Comparison of ENCODE assay signal across 9 cellular contexts in the genomic region with DNA sequence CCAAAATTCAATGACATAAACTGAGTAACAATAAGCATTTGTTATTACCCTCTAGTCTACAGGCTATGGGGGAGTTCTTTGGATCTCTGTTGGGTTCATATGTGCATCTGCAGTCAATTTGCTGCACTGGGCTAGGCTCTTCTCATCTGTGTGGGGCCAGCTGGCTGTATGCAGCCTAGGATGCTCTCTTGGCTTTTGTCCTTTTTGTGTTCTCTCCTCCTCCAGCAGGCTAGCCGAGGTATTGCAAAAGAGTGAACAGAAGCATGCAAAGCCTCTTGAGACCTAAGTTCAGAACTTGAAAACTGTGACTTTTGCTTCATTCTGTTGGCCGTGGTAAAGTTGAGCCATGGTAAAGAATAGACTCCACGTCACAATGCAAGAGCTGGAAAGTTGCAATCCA.
DNase-seq lines count a peak whose midpoint lies in the region; ATAC-seq and TF ChIP-seq lines count a peak whose summit lies in the region.
"Had no signal": no experiment of that assay in that cellular context is flagged by ENCODE, and none has a peak within 500 bp of the region (broad histone marks: within the 10 kb centered on the region; RNA-seq: fewer than 3 reads in every experiment).

No MANE protein-coding gene starts in this region.

- intact Hi-C loops in colonic mucosa (cut with DNase I) (loop anchor here (10.0 kb wide), 1 partner anchor 383 kb away; no protein-coding TSS in a partner anchor), CD14-positive monocyte (cut with micrococcal nuclease) (no loop called here)

- ATAC-seq in HG03469 (IDR thresholded peaks at IDR 0.05; ENCODE audit: unreplicated experiment) = no peak

- TF ChIP-seq EP300 in suprapubic skin (IDR thresholded peaks at IDR 0.05) = no peak

- DNase-seq in AG09319 (ENCODE audit: extremely low read depth, low read depth) (no peak), GM10248 (ENCODE audit: extremely low spot score) (peak; percentile 22), NCI-H69 (lab: John Stamatoyannopoulos, UW) (peak; percentile 71), colonic mucosa (peak; percentile 19), osteocyte (ENCODE audit: extremely low spot score, unreplicated experiment) (no peak), suprapubic skin (ENCODE audit: low spot score in 2 of 2) (no peak), CD14-positive monocyte (ENCODE audit: low spot score) (no peak)

- H3K27me3 Mint-ChIP-seq in osteocyte (ENCODE audit: unreplicated experiment) = no peaks in the 10 kb centered on the region
- H3K27me3 Mint-ChIP-seq in CD14-positive monocyte (ENCODE audit: low read depth in 3 of 3) = peaks cover 0 to 3% (median 0%) of the 10 kb centered on the region in 3 donors
- H3K27me3 Mint-ChIP-seq: IgD-negative memory B cell had no signal

- H3K4me3 ChIP-seq in colonic mucosa = no peak overlapping the region
- no peak overlapping the region for H3K4me3 ChIP-seq in suprapubic skin

- no peaks in the 10 kb centered on the region for H3K36me3 Mint-ChIP-seq in osteocyte (ENCODE audit: unreplicated experiment)
- H3K36me3 Mint-ChIP-seq in CD14-positive monocyte = peaks cover 3% of the 10 kb centered on the region in 2 donors

- H3K9me3 Mint-ChIP-seq in osteocyte (ENCODE audit: unreplicated experiment) (no peaks in the 10 kb centered on the region), CD14-positive monocyte (peaks cover 0 to 2% (median 0%) of the 10 kb centered on the region in 7 donors)
- H3K9me3 Mint-ChIP-seq: IgD-negative memory B cell had no signal

- H3K36me3 ChIP-seq in colonic mucosa = no peaks in the 10 kb centered on the region
- no peaks in the 10 kb centered on the region for H3K36me3 ChIP-seq in suprapubic skin

- H3K9me3 ChIP-seq in colonic mucosa (no peaks in the 10 kb centered on the region), suprapubic skin (no peaks in the 10 kb centered on the region)

- 62% methylated on average over 3 of the region's 3 CpGs for WGBS in suprapubic skin

- no peak for TF ChIP-seq POLR2A in suprapubic skin (IDR thresholded peaks at IDR 0.05)

- no peak overlapping the region for H3K9ac ChIP-seq in colonic mucosa (ENCODE audit: low read depth in 2 of 2, low read length in 2 of 2)

- H3K27ac ChIP-seq in colonic mucosa = no peak overlapping the region
- no peak overlapping the region for H3K27ac ChIP-seq in suprapubic skin

- H3K4me3 Mint-ChIP-seq in osteocyte (ENCODE audit: unreplicated experiment) (no peak overlapping the region), CD14-positive monocyte (no peak overlapping the region)
- H3K4me3 Mint-ChIP-seq: IgD-negative memory B cell had no signal

- CTCF ChIA-PET in GM10248 (lab: Yijun Ruan, JAX) = interaction anchor here (0.7 to 1.9 kb wide), 5 partner anchors 9 to 452 kb away, joined by 3 to 6 read pairs (median 4); a partner anchor contains a TSS

- TF ChIP-seq CTCF in AG09319 (IDR thresholded peaks at IDR 0.05; ENCODE audit: low read depth, low read length) (peak; percentile 53), GM10248 (IDR thresholded peaks at IDR 0.05; ENCODE audit: control extremely low read depth, extremely low read depth, low read depth, missing control alignments) (peak; percentile 37), colonic mucosa (IDR thresholded peaks at IDR 0.05) (no peak), osteocyte (IDR thresholded peaks at IDR 0.05) (peak; percentile 56), suprapubic skin (IDR thresholded peaks at IDR 0.05) (peak in 1 of 2 donors; percentile 41), CD14-positive monocyte (IDR thresholded peaks at IDR 0.05) (no peak)

- POLR2A ChIA-PET in GM10248 (lab: Yijun Ruan, JAX) = no interaction called here

- H3K27me3 ChIP-seq in colonic mucosa = no peaks in the 10 kb centered on the region
- H3K27me3 ChIP-seq in suprapubic skin = no peaks in the 10 kb centered on the region

- H3K27ac Mint-ChIP-seq in osteocyte (ENCODE audit: unreplicated experiment) (no peak overlapping the region), CD14-positive monocyte (no peak overlapping the region)
- H3K27ac Mint-ChIP-seq: IgD-negative memory B cell had no signal

- H3K4me1 Mint-ChIP-seq in osteocyte (ENCODE audit: unreplicated experiment) = peaks cover 3% of the 10 kb centered on the region
- H3K4me1 Mint-ChIP-seq in CD14-positive monocyte = no peaks in the 10 kb centered on the region
- H3K4me1 Mint-ChIP-seq: IgD-negative memory B cell had no signal

- H3K4me1 ChIP-seq in colonic mucosa (no peaks in the 10 kb centered on the region), suprapubic skin (no peaks in the 10 kb centered on the region)

Comparison
In these comparisons a context has a peak if more than half of its experiments do, and no peak if none do; other contexts are left out.
1. DNase-seq: peak in GM10248 (single experiment), NCI-H69 (single experiment) and colonic mucosa (single experiment); none in AG09319 (single experiment), osteocyte (single experiment), suprapubic skin (0 of 2) and CD14-positive monocyte (single experiment).
2. CTCF ChIP-seq: peak in AG09319 (single experiment), GM10248 (single experiment) and osteocyte (single experiment); none in colonic mucosa (single experiment) and CD14-positive monocyte (single experiment).